In the genomic region with DNA sequence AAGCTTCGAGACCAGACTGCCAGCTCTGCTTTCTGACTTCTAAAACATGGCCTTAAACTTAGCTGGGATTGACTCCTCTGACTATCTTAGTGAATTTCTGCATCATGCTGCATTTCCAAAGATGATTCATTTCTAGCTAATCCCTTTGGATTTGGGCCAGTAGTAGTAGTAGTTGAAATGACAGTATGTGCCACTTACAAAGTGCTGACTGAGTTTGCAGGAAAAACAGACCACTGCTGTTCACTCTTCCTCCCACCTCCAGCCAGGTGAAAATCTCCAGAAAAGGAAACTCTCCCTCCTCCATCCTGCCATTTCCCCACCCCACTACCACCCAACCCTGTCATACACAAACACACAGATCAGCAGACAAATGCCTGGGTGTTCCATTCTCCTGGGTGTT, we compare ENCODE assay signal across 11 cellular contexts. TPM values are rescaled to one million over a fixed set of nuclear protein-coding genes. Genes with fewer than 3 reads are reported as not detected.
DNase-seq lines count a peak whose midpoint lies in the region; ATAC-seq and TF ChIP-seq lines count a peak whose summit lies in the region.
"Had no signal": no experiment of that assay in that cellular context is flagged by ENCODE, and none has a peak within 500 bp of the region (broad histone marks: within the 10 kb centered on the region; RNA-seq: fewer than 3 reads in every experiment).

No MANE protein-coding gene starts in this region.

- no peaks in the 10 kb centered on the region for H3K9me3 Mint-ChIP-seq in endodermal cell

- no peaks in the 10 kb centered on the region for H3K27me3 ChIP-seq in endodermal cell (ENCODE audit: control insufficient read depth, insufficient read depth, low read length, poor library complexity, severe bottlenecking)

- DNase-seq in Ammon's horn (ENCODE audit: low spot score): peak; percentile 24
- peak; percentile 60 for DNase-seq in NCI-H460 (ENCODE audit: extremely low read depth, low read depth)
- DNase-seq in epidermal melanocyte (ENCODE audit: insufficient read length, low spot score): peak; percentile 28
- DNase-seq in non-pigmented ciliary epithelial cell (ENCODE audit: low read depth): peak; percentile 78
- no peak for DNase-seq in endodermal cell
- DNase-seq: Caco-2; effector CD4-positive, alpha-beta T cell; NCI-H1694 treated with DMSO at 0.1 percent for 48 hours had no signal

- H3K4me1 Mint-ChIP-seq in endodermal cell: peaks cover 11% of the 10 kb centered on the region

- no peaks in the 10 kb centered on the region for H3K36me3 ChIP-seq in endodermal cell (ENCODE audit: control insufficient read depth, insufficient read depth, low read length)

- H3K27me3 Mint-ChIP-seq in endodermal cell (ENCODE audit: insufficient read depth): no peaks in the 10 kb centered on the region

- WGBS in endodermal cell (ENCODE audit: insufficient coverage in 1 of 2, insufficient read length in 1 of 2), 2 experiments: 83 to 89% methylated on average over 1 of the region's 1 CpG

- TF ChIP-seq CTCF in endodermal cell (conservative IDR thresholded peaks at IDR 0.05): no peak

- H3K9ac ChIP-seq in endodermal cell (ENCODE audit: extremely low read depth, low read length, poor library complexity, severe bottlenecking): no peak overlapping the region

- H3K4me1 ChIP-seq in endodermal cell (ENCODE audit: control insufficient read depth, insufficient read depth, low read length): peaks cover 5% of the 10 kb centered on the region
- H3K4me1 ChIP-seq: Caco-2 had no signal

- no peaks in the 10 kb centered on the region for H3K9me3 ChIP-seq in endodermal cell (ENCODE audit: control insufficient read depth, low read length)
- H3K9me3 ChIP-seq: Caco-2 had no signal

- H3K4me3 Mint-ChIP-seq in endodermal cell: no peak overlapping the region

- no peaks in the 10 kb centered on the region for H3K36me3 Mint-ChIP-seq in endodermal cell (ENCODE audit: low read depth)

- H3K27ac Mint-ChIP-seq in endodermal cell: no peak overlapping the region

- H3K27ac ChIP-seq in endodermal cell (ENCODE audit: low read depth, low read length): no peak overlapping the region

- no peak overlapping the region for H3K4me3 ChIP-seq in endodermal cell (ENCODE audit: low read length)

- ATAC-seq in HG02885 (IDR thresholded peaks at IDR 0.05; ENCODE audit: poor library complexity, unreplicated experiment): no peak
- no peak for ATAC-seq in HG02642 (IDR thresholded peaks at IDR 0.05; ENCODE audit: poor library complexity, unreplicated experiment)
- no peak for ATAC-seq in GM18517 (IDR thresholded peaks at IDR 0.05; ENCODE audit: unreplicated experiment)

RNA-seq across cellular contexts. Expression of gene SSX2IP, which starts 8.5 kb away (rescaled TPM):
- total RNA-seq in NCI-H460 (2014; rRNA removed; shearing (Covaris generic)): 15.1 and 19.5 TPM in 2 replicates
- 12.5 and 14.0 TPM in 2 replicates for polyA plus RNA-seq in NCI-H460 (2014; cell fraction: nucleus; rRNA removed)
- total RNA-seq in endodermal cell: 10 to 100 TPM; 16.6 to 21.8 TPM
- polyA plus RNA-seq in endodermal cell (2013, experiment 1 of 2): 18.8 TPM
- 19.6 TPM for polyA plus RNA-seq in endodermal cell (2013, experiment 2 of 2)
